Comparison of ENCODE assay signal across 23 cellular contexts in the genomic region with DNA sequence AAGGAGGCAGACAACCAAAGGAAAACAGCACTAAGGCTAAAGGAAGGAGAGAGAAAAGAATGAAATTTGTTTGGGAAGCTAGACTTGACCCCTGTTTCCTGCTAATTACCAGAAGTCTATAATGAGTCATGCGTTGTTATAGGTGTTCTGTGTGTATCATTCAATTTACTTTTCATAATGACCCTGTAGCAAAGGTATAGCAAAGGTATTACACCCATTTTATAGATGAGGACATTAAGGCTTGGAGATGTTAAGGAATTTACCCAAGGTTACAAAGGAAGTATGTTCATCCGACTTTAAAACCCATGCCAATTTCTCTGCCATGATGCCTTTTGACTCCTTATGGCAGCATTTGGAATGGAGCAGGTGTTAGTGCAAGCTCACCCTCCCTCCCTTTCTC. TPM values are rescaled to one million over a fixed set of nuclear protein-coding genes. Genes with fewer than 3 reads are reported as not detected.
DNase-seq lines count a peak whose midpoint lies in the region; ATAC-seq, FAIRE-seq and TF ChIP-seq lines count a peak whose summit lies in the region.
"Had no signal": no experiment of that assay in that cellular context is flagged by ENCODE, and none has a peak within 500 bp of the region (broad histone marks: within the 10 kb centered on the region; RNA-seq: fewer than 3 reads in every experiment).

No MANE protein-coding gene starts in this region.

- no peaks in the 10 kb centered on the region for H3K27me3 ChIP-seq in CD4-positive, alpha-beta T cell (ENCODE audit: control insufficient read depth, insufficient read depth, low read length)
- H3K27me3 ChIP-seq in K562 (ENCODE audit: control insufficient read depth in 2 of 2, insufficient read depth in 2 of 2, low read length in 2 of 2): no peaks in the 10 kb centered on the region
- H3K27me3 ChIP-seq: BE2C; BLaER1 treated with 17β-estradiol and CSF1 and Interleukin-3, amounts not matched to agents 10 nM and 100 nM had no signal

- no peak for TF ChIP-seq EP300 in K562 (IDR thresholded peaks at IDR 0.05; ENCODE audit: low read length)

- POLR2A ChIA-PET in CD4-positive, alpha-beta T cell (lab: Charles Lee): no interaction called here
- POLR2A ChIA-PET in K562 (lab: Yijun Ruan, JAX): no interaction called here
- POLR2A ChIA-PET in naive thymus-derived CD8-positive, alpha-beta T cell (lab: Charles Lee): interaction anchor here (1.7 kb wide), 1 partner anchor 55 kb away, joined by 10 read pairs; a partner anchor contains a TSS

- H3K9me3 ChIP-seq in CD4-positive, alpha-beta T cell (ENCODE audit: control insufficient read depth, low read length): no peaks in the 10 kb centered on the region
- no peaks in the 10 kb centered on the region for H3K9me3 ChIP-seq in K562 (replicated peaks; ENCODE audit: control insufficient read depth, insufficient read depth, low read depth, low read length)
- H3K9me3 ChIP-seq: A549; BE2C; BLaER1 treated with 17β-estradiol and CSF1 and Interleukin-3, amounts not matched to agents 10 nM and 100 nM; HAP-1 had no signal

- no peak overlapping the region for H3K27ac ChIP-seq in CD4-positive, alpha-beta T cell (ENCODE audit: low read depth, low read length)
- H3K27ac ChIP-seq in K562 (ENCODE audit: extremely low read depth, low read depth, low read length): no peak overlapping the region
- H3K27ac ChIP-seq: A549 had no signal

- TF ChIP-seq RAD21 in K562 (CRISPR knock-in tag; conservative IDR thresholded peaks at IDR 0.05 in 1 of 2, IDR thresholded peaks at IDR 0.05 in 1 of 2): no peak

- TF ChIP-seq POLR2A in K562 (conservative IDR thresholded peaks at IDR 0.05): no peak

- no peak overlapping the region for H3K4me3 Mint-ChIP-seq in CD4-positive, alpha-beta T cell
- no peak overlapping the region for H3K4me3 Mint-ChIP-seq in naive thymus-derived CD8-positive, alpha-beta T cell
- H3K4me3 Mint-ChIP-seq: CD14-positive monocyte, HFFc6 had no signal

- intact Hi-C loops in CD4-positive, alpha-beta T cell (cut with DNase I, micrococcal nuclease): loop anchor here in 1 of 2 experiments (5.0 kb wide), 1 partner anchor 70 kb away; no protein-coding TSS in a partner anchor
- intact Hi-C loops in K562 (cut with micrococcal nuclease): no loop called here

- no TSS peak for BruUV-seq in K562 (replicated peaks; lab: Mats Ljungman, UMichigan)

- in situ Hi-C loops in K562 (cut with MboI): no loop called here

- H3K36me3 Mint-ChIP-seq in CD4-positive, alpha-beta T cell (ENCODE audit: low read depth): peaks cover 13% of the 10 kb centered on the region
- H3K36me3 Mint-ChIP-seq in naive thymus-derived CD8-positive, alpha-beta T cell: peaks cover 0 to 10% (median 7%) of the 10 kb centered on the region in 3 donors

- peaks cover 76% of the 10 kb centered on the region for H3K4me1 Mint-ChIP-seq in CD4-positive, alpha-beta T cell (ENCODE audit: low read depth)
- peaks cover 34 to 74% (median 71%) of the 10 kb centered on the region in 4 donors for H3K4me1 Mint-ChIP-seq in naive thymus-derived CD8-positive, alpha-beta T cell

- WGBS in K562 (ENCODE audit: insufficient coverage, low coverage, missing lambda C conversion rate): 61% methylated on average over 2 of the region's 2 CpGs

- no peak overlapping the region for H3K4me3 ChIP-seq in K562
- H3K4me3 ChIP-seq: A549; BLaER1 treated with 17β-estradiol and CSF1 and Interleukin-3, amounts not matched to agents 10 nM and 100 nM; HAP-1 had no signal

- H2AFZ ChIP-seq in K562 (ENCODE audit: low read depth, low read length): no peak overlapping the region

- no peak for TF ChIP-seq CTCF in CD4-positive, alpha-beta T cell (IDR thresholded peaks at IDR 0.05)
- TF ChIP-seq CTCF in K562 (IDR thresholded peaks at IDR 0.05 in 2 of 3, conservative IDR thresholded peaks at IDR 0.05 in 1 of 3; ENCODE audit: insufficient read depth in 2 of 3, low read depth in 1 of 3, low read length in 3 of 3): no peak

- no peaks in the 10 kb centered on the region for H3K36me3 ChIP-seq in K562 (ENCODE audit: control insufficient read depth, insufficient read depth, low read length)
- H3K36me3 ChIP-seq: BE2C; BLaER1 treated with 17β-estradiol and CSF1 and Interleukin-3, amounts not matched to agents 10 nM and 100 nM; HAP-1 had no signal

- peak overlapping the region; percentile 15 for H3K27ac Mint-ChIP-seq in CD4-positive, alpha-beta T cell
- H3K27ac Mint-ChIP-seq in naive thymus-derived CD8-positive, alpha-beta T cell: peak overlapping the region in 8 of 10 donors; percentile 3 to 91 (median 54)
- H3K27ac Mint-ChIP-seq: HFFc6 had no signal

- DNase-seq in CD4-positive, alpha-beta T cell: no peak
- DNase-seq in K562 (ENCODE audit: extremely low read depth in 1 of 4, low spot score in 3 of 4) (no peak), cerebellar cortex (ENCODE audit: low spot score) (no peak)
- DNase-seq in naive thymus-derived CD8-positive, alpha-beta T cell: no peak
- DNase-seq in activated CD4-positive, CD25-positive, alpha-beta regulatory T cell (lab: John Stamatoyannopoulos, UW): no peak
- DNase-seq: 8988T, ACHN, AML-193, BE2C, Calu3, COR-L47, DMS53, DMS79 treated with DMSO at 0.1 percent for 48 hours, GF-D8, GOT3, HFFc6 had no signal

- H3K9me3 Mint-ChIP-seq in CD4-positive, alpha-beta T cell: peaks cover 2% of the 10 kb centered on the region
- H3K9me3 Mint-ChIP-seq in naive thymus-derived CD8-positive, alpha-beta T cell: peaks cover 0 to 9% (median 0%) of the 10 kb centered on the region in 9 donors
- H3K9me3 Mint-ChIP-seq: HFFc6 had no signal

- ATAC-seq in CD4-positive, alpha-beta T cell (ENCODE audit: poor library complexity): no peak
- ATAC-seq in K562 (no peak), GM18502 (IDR thresholded peaks at IDR 0.05; ENCODE audit: poor library complexity, unreplicated experiment) (no peak)
- ATAC-seq in naive thymus-derived CD8-positive, alpha-beta T cell: no peak
- ATAC-seq: A549 had no signal

- no peak overlapping the region for H3K9ac ChIP-seq in K562 (ENCODE audit: insufficient read depth in 1 of 2, low read depth in 2 of 2, low read length in 2 of 2)
- H3K9ac ChIP-seq: BLaER1 treated with 17β-estradiol and CSF1 and Interleukin-3, amounts not matched to agents 10 nM and 100 nM had no signal

- no peaks in the 10 kb centered on the region for H4K20me1 ChIP-seq in K562 (replicated peaks; ENCODE audit: control insufficient read depth, insufficient read depth, low read length)
- H4K20me1 ChIP-seq: BLaER1 treated with 17β-estradiol and CSF1 and Interleukin-3, amounts not matched to agents 10 nM and 100 nM had no signal

- no peaks in the 10 kb centered on the region for H3K9me1 ChIP-seq in K562 (ENCODE audit: control insufficient read depth, insufficient read depth, low read length)

- no peaks in the 10 kb centered on the region for H3K27me3 Mint-ChIP-seq in CD4-positive, alpha-beta T cell
- no peaks in the 10 kb centered on the region for H3K27me3 Mint-ChIP-seq in naive thymus-derived CD8-positive, alpha-beta T cell

- CTCF ChIA-PET in CD4-positive, alpha-beta T cell (lab: Charles Lee): interaction anchor here (1.8 kb wide), 1 partner anchor 296 kb away, joined by 3 read pairs; no protein-coding TSS in a partner anchor
- CTCF ChIA-PET in K562 (lab: Yijun Ruan, JAX; ENCODE audit: low intra/inter-chr PET ratio): no interaction called here

- FAIRE-seq in K562 (lab: Jason Lieb, UNC): no peak
- FAIRE-seq: A549, GM12891, H54 had no signal

- H3K4me2 ChIP-seq in K562 (ENCODE audit: insufficient read depth, low read length): no peak overlapping the region
- H3K4me2 ChIP-seq: A549 had no signal

- peaks cover 0 to 12% of the 10 kb centered on the region in 2 experiments; a peak in 2 of 5 replicates for H3K4me1 ChIP-seq in K562 (replicated peaks in 1 of 2; ENCODE audit: control insufficient read depth in 2 of 2, insufficient read depth in 2 of 2, low read length in 2 of 2)
- H3K4me1 ChIP-seq: A549, BE2C, HAP-1 had no signal

- no peaks in the 10 kb centered on the region for H3K79me2 ChIP-seq in K562 (ENCODE audit: control insufficient read depth, insufficient read depth, low read length)

TF ChIP-seq in K562, 482 proteins besides CTCF, POLR2A, EP300 and RAD21:
- TF ChIP-seq CBFA2T3 (IDR thresholded peaks at IDR 0.05): no peak
- TF ChIP-seq BCOR (IDR thresholded peaks at IDR 0.05): peak; percentile 72
- 0 out of 2 replicates have a peak, but pooled peaks have one; percentile 34 for TF ChIP-seq ADNP (tag; IDR thresholded peaks at IDR 0.05)
- TF ChIP-seq RBM25 (IDR thresholded peaks at IDR 0.05; ENCODE audit: low read depth, low read length, severe bottlenecking): peak; percentile 88

RNA-seq across cellular contexts. Expression of a gene that starts 54.9 kb away (rescaled TPM):
- 10 to 100 TPM; 13.8 to 14.8 TPM for total RNA-seq in CD4-positive, alpha-beta T cell
- 16.2 and 18.9 TPM in 2 replicates for total RNA-seq in K562 (2011; cell fraction: chromatin; rRNA removed; ENCODE audit: low replicate concordance)
- total RNA-seq in K562 (2011; cell fraction: nucleolus; rRNA removed): 17.4 and 18.3 TPM in 2 replicates
- total RNA-seq in K562 (2011; cell fraction: nucleoplasm; rRNA removed): 24.3 and 34.3 TPM in 2 replicates
- total RNA-seq in K562 (2014; rRNA removed) (24.1 and 26.0 TPM in 2 replicates), K562 (2014; rRNA removed; fragmentation: Illumina TruSeq; extraction: Trizol) (15.8 and 18.9 TPM in 2 replicates), K562 (2015; rRNA removed; fragmentation: Illumina TruSeq; extraction: Trizol) (17.2 and 17.6 TPM in 2 replicates), K562 (2021) (27.9 and 30.0 TPM in 2 replicates)
- polyA plus RNA-seq in K562 (2011; rRNA removed) (11.3 and 13.9 TPM in 2 replicates), K562 (2014; fragmentation: Illumina TruSeq; extraction: Trizol) (9.4 and 9.8 TPM in 2 replicates), K562 (2014; fragmentation: Nextera tagmentation; extraction: Ambion mirVana) (10 to 100 TPM; 14.1 to 31.2 TPM), K562 (2014; rRNA removed) (12.3 and 12.9 TPM in 2 replicates)
- 14.5 and 18.0 TPM in 2 replicates for polyA plus RNA-seq in K562 (2011; cell fraction: cytosol; rRNA removed)
- 9.8 and 12.2 TPM in 2 replicates for polyA plus RNA-seq in K562 (2011; cell fraction: nucleus; rRNA removed)
- polyA plus RNA-seq in K562 (2012): 9.2 and 15.0 TPM in 2 replicates
- polyA minus RNA-seq in K562 (2011; rRNA and poly(A)+ RNA removed): 25.3 and 30.5 TPM in 2 replicates
- 33.8 and 35.9 TPM in 2 replicates for polyA minus RNA-seq in K562 (2011; cell fraction: cytosol; rRNA and poly(A)+ RNA removed)
- 19.1 and 28.9 TPM in 2 replicates for polyA minus RNA-seq in K562 (2011; cell fraction: nucleus; rRNA and poly(A)+ RNA removed)
- 10 to 100 TPM; 24.8 to 26.0 TPM for total RNA-seq in naive thymus-derived CD8-positive, alpha-beta T cell
- 10 to 100 TPM; 11.5 to 13.3 (median 11.9) TPM for polyA plus RNA-seq in naive thymus-derived CD8-positive, alpha-beta T cell
